In genomic region chr1:1406821-1407100, GRCh38 we compare ENCODE assay signal across 8 cellular contexts. TPM values are rescaled to one million over a fixed set of nuclear protein-coding genes. Genes with fewer than 3 reads are reported as not detected.
DNase-seq lines count a peak whose midpoint lies in the region; ATAC-seq and TF ChIP-seq lines count a peak whose summit lies in the region.

No MANE protein-coding gene starts in this region.

- H3K9ac ChIP-seq in OCI-LY1 (ENCODE audit: low read length) (peak overlapping the region; percentile 86), trophoblast cell (ENCODE audit: low read length) (peak overlapping the region; percentile 92)

- no peak for TF ChIP-seq CTCF in OCI-LY1 (IDR thresholded peaks at IDR 0.05; ENCODE audit: low read length)

- H3K79me2 ChIP-seq in OCI-LY1 (ENCODE audit: insufficient read depth, low read length), result peaks cover 27% of the 10 kb centered on the region
- peaks cover 17% of the 10 kb centered on the region for H3K79me2 ChIP-seq in trophoblast cell (ENCODE audit: control insufficient read depth, insufficient read depth, low read length, poor library complexity)

- peak overlapping the region; percentile 99 for H4K12ac ChIP-seq in trophoblast cell (ENCODE audit: low read depth, low read length)

- no peaks in the 10 kb centered on the region for H3F3A ChIP-seq in OCI-LY1 (ENCODE audit: insufficient read depth, low read length)

- H2BK5ac ChIP-seq in trophoblast cell (ENCODE audit: low read depth, low read length, poor library complexity), result peak overlapping the region; percentile 22

- H3K36me3 ChIP-seq in OCI-LY1 (ENCODE audit: insufficient read depth, low read length), result peaks cover 60% of the 10 kb centered on the region
- peaks cover 3 to 16% of the 10 kb centered on the region in 2 donors for H3K36me3 ChIP-seq in esophagus (ENCODE audit: control insufficient read depth in 2 of 2, insufficient read depth in 2 of 2, low read length in 1 of 2)
- peaks cover 35 to 36% of the 10 kb centered on the region in 2 experiments for H3K36me3 ChIP-seq in trophoblast cell (ENCODE audit: control insufficient read depth in 1 of 2, insufficient read depth in 2 of 2, low read length in 2 of 2)

- H3K4me2 ChIP-seq in OCI-LY1 (ENCODE audit: low read length), result peak overlapping the region; percentile 96
- H3K4me2 ChIP-seq in trophoblast cell (ENCODE audit: low read length), result peak overlapping the region; percentile 88

- H3K27ac ChIP-seq in OCI-LY1 (ENCODE audit: low read depth, low read length, poor library complexity, severe bottlenecking) (peak overlapping the region; percentile 13), esophagus (ENCODE audit: low read depth in 2 of 2, low read length in 1 of 2) (peak overlapping the region; percentile 76 to 81), trophoblast cell (ENCODE audit: low read depth, low read length) (peak overlapping the region; percentile 69)

- H3K79me1 ChIP-seq in trophoblast cell (ENCODE audit: low read length), result peaks cover 12% of the 10 kb centered on the region

- in situ Hi-C loops in G401 (cut with HindIII; ENCODE audit: low sequenced_read_pairs), result no loop called here

- no peaks in the 10 kb centered on the region for H3K9me3 ChIP-seq in OCI-LY1 (ENCODE audit: low read length)
- H3K9me3 ChIP-seq in esophagus (ENCODE audit: control insufficient read depth in 2 of 2, insufficient read depth in 1 of 2, low read depth in 1 of 2, low read length in 1 of 2), result no peaks in the 10 kb centered on the region
- H3K9me3 ChIP-seq in trophoblast cell (ENCODE audit: insufficient read depth, low read depth, low read length), result peaks cover 2% of the 10 kb centered on the region

- no peak overlapping the region for H3K23ac ChIP-seq in trophoblast cell (ENCODE audit: low read length)

- H2AFZ ChIP-seq in OCI-LY1 (ENCODE audit: low read length) (no peak overlapping the region), trophoblast cell (ENCODE audit: insufficient read depth, low read length, poor library complexity) (peak overlapping the region; percentile 87)

- H3K14ac ChIP-seq in trophoblast cell (ENCODE audit: low read length), result peak overlapping the region; percentile 93

- peak overlapping the region; percentile 89 for H3K18ac ChIP-seq in trophoblast cell (ENCODE audit: low read length)

- peak overlapping the region; percentile 98 for H4K8ac ChIP-seq in trophoblast cell (ENCODE audit: low read depth, low read length)

- 0% methylated on average over 30 of the region's 30 CpGs for WGBS in esophagus, 2 donors
- WGBS in trophoblast cell (ENCODE audit: extremely low coverage, insufficient coverage, insufficient read length), result no CpG with 5 or more reads among the region's 30 CpGs

- H3K4me1 ChIP-seq in OCI-LY1 (ENCODE audit: insufficient read depth, low read length, severe bottlenecking) (peaks cover 22% of the 10 kb centered on the region), esophagus (ENCODE audit: control insufficient read depth in 2 of 2, insufficient read depth in 2 of 2, low read length in 1 of 2) (peaks cover 6 to 11% of the 10 kb centered on the region in 2 donors), trophoblast cell (ENCODE audit: control insufficient read depth in 1 of 2, insufficient read depth in 2 of 2, low read length in 2 of 2) (peaks cover 11 to 14% of the 10 kb centered on the region in 2 experiments)

- peak overlapping the region; percentile 93 for H3K4ac ChIP-seq in trophoblast cell (ENCODE audit: low read depth, low read length)

- peak overlapping the region; percentile 85 for H2AK5ac ChIP-seq in trophoblast cell (ENCODE audit: low read length)

- ATAC-seq in GM19438 (IDR thresholded peaks at IDR 0.05; ENCODE audit: low read depth, unreplicated experiment) (peak; percentile 7), GM19397 (IDR thresholded peaks at IDR 0.05; ENCODE audit: unreplicated experiment) (no peak)

- H2BK120ac ChIP-seq in trophoblast cell (ENCODE audit: insufficient read depth, low read length, poor library complexity), result peak overlapping the region; percentile 80

- H4K91ac ChIP-seq in trophoblast cell (ENCODE audit: low read depth, low read length), result peak overlapping the region; percentile 89

- H4K20me1 ChIP-seq in OCI-LY1 (ENCODE audit: insufficient read depth, low read length), result no peaks in the 10 kb centered on the region

- H3K4me3 ChIP-seq in OCI-LY1 (ENCODE audit: low read depth, low read length, poor library complexity, severe bottlenecking) (peak overlapping the region; percentile 78), esophagus (ENCODE audit: low read depth in 1 of 2, low read length in 2 of 2) (peak overlapping the region; percentile 95 to 96), trophoblast cell (ENCODE audit: low read depth, low read length) (peak overlapping the region; percentile 91)

- no peak overlapping the region for H2BK12ac ChIP-seq in trophoblast cell (ENCODE audit: low read length)

- no peak for DNase-seq in trophoblast cell
- DNase-seq in G401 (ENCODE audit: low spot score), result no peak
- no peak for DNase-seq in NCI-H2171 treated with DMSO at 0.1 percent for 48 hours (lab: John Stamatoyannopoulos, UW)
- no peak for DNase-seq in A172 (ENCODE audit: low spot score)

- H3K27me3 ChIP-seq in OCI-LY1 (ENCODE audit: insufficient read depth, low read length) (no peaks in the 10 kb centered on the region), esophagus (ENCODE audit: control insufficient read depth in 1 of 2, insufficient read depth in 2 of 2, low read length in 2 of 2) (no peaks in the 10 kb centered on the region), trophoblast cell (ENCODE audit: insufficient read depth, low read length) (no peaks in the 10 kb centered on the region)

- no peaks in the 10 kb centered on the region for H3K9me2 ChIP-seq in OCI-LY1 (ENCODE audit: low read depth, low read length)

RNA-seq across cellular contexts. Expression of gene MRPL20, which starts 0.3 kb away (rescaled TPM):
- polyA plus RNA-seq in esophagus, result 100 to 1,000 TPM in 1 of 2 donors, 10 to 100 TPM in 1; 59.1 to 148 TPM
- polyA plus RNA-seq in trophoblast cell (2013), result 147 and 153 TPM in 2 replicates
- total RNA-seq in G401 (2014; rRNA removed; shearing (Covaris generic)), result 60.9 and 75.0 TPM in 2 replicates
- 117 and 151 TPM in 2 replicates for total RNA-seq in A172 (2014; rRNA removed; shearing (Covaris generic))

RNA-seq across cellular contexts. Expression of gene CCNL2, which starts 7.6 kb away (rescaled TPM):
- 100 to 1,000 TPM in 1 of 2 donors, 10 to 100 TPM in 1; 97.9 to 210 TPM for polyA plus RNA-seq in esophagus
- polyA plus RNA-seq in trophoblast cell (2013), result 113 and 119 TPM in 2 replicates
- total RNA-seq in G401 (2014; rRNA removed; shearing (Covaris generic)), result 79.4 and 105 TPM in 2 replicates
- 35.6 and 43.2 TPM in 2 replicates for total RNA-seq in A172 (2014; rRNA removed; shearing (Covaris generic))

RNA-seq across cellular contexts. Expression of gene ANKRD65, which starts 14.3 kb away (rescaled TPM):
- polyA plus RNA-seq in esophagus, result 10 to 100 TPM; 10.6 to 12.4 TPM
- polyA plus RNA-seq in trophoblast cell (2013), result 3.1 and 3.5 TPM in 2 replicates
- total RNA-seq in G401 (2014; rRNA removed; shearing (Covaris generic)), result 0.43 and 0.54 TPM in 2 replicates
- total RNA-seq in A172 (2014; rRNA removed; shearing (Covaris generic)), result 0.12 TPM in 1 of 2 replicates, not detected in the other

RNA-seq across cellular contexts. Expression of gene VWA1, which starts 28.7 kb away (rescaled TPM):
- 10 to 100 TPM; 21.0 to 21.4 TPM for polyA plus RNA-seq in esophagus
- 66.1 and 71.8 TPM in 2 replicates for polyA plus RNA-seq in trophoblast cell (2013)
- total RNA-seq in G401 (2014; rRNA removed; shearing (Covaris generic)), result 20.3 and 26.8 TPM in 2 replicates
- total RNA-seq in A172 (2014; rRNA removed; shearing (Covaris generic)), result 0.91 and 2.0 TPM in 2 replicates

RNA-seq across cellular contexts. Expression of gene AURKAIP1, which starts 31.8 kb away (rescaled TPM):
- 100 to 1,000 TPM; 155 to 158 TPM for polyA plus RNA-seq in esophagus
- polyA plus RNA-seq in trophoblast cell (2013), result 113 and 117 TPM in 2 replicates
- 210 and 263 TPM in 2 replicates for total RNA-seq in G401 (2014; rRNA removed; shearing (Covaris generic))
- total RNA-seq in A172 (2014; rRNA removed; shearing (Covaris generic)), result 120 and 123 TPM in 2 replicates

Comparison
In these comparisons a context has a peak if more than half of its experiments do, and no peak if none do; other contexts are left out.
1. H3K27ac ChIP-seq: peak in every context shown above with its lines; median percentile 78 in esophagus; 69 in trophoblast cell; 13 in OCI-LY1.